In genomic region chr18:22166070-22166972, GRCh38 we compare ENCODE assay signal across 14 cellular contexts. TPM values are rescaled to one million over a fixed set of nuclear protein-coding genes. Genes with fewer than 3 reads are reported as not detected.
DNase-seq lines count a peak whose midpoint lies in the region; ATAC-seq and TF ChIP-seq lines count a peak whose summit lies in the region.
"Had no signal": no experiment of that assay in that cellular context is flagged by ENCODE, and none has a peak within 500 bp of the region (broad histone marks: within the 10 kb centered on the region; RNA-seq: fewer than 3 reads in every experiment).

No MANE protein-coding gene starts in this region.

- TF ChIP-seq CTCF in cardiac muscle cell (IDR thresholded peaks at IDR 0.05; ENCODE audit: low read depth, low read length): no peak
- no peak for TF ChIP-seq CTCF in uterus (IDR thresholded peaks at IDR 0.05)

- H3K27me3 ChIP-seq in cardiac muscle cell (no peaks in the 10 kb centered on the region), uterus (no peaks in the 10 kb centered on the region)

- POLR2A ChIA-PET in naive thymus-derived CD8-positive, alpha-beta T cell (lab: Charles Lee): no interaction called here

- H3K9me3 Mint-ChIP-seq in activated naive CD8-positive, alpha-beta T cell (ENCODE audit: low read depth): no peaks in the 10 kb centered on the region
- H3K9me3 Mint-ChIP-seq in activated naive CD8-positive, alpha-beta T cell treated with anti-CD3 and anti-CD28 coated beads for 36 hours: no peaks in the 10 kb centered on the region
- H3K9me3 Mint-ChIP-seq in naive thymus-derived CD8-positive, alpha-beta T cell: peaks cover 0 to 5% (median 0%) of the 10 kb centered on the region in 9 donors

- H3K27ac Mint-ChIP-seq in activated naive CD8-positive, alpha-beta T cell: no peak overlapping the region
- no peak overlapping the region for H3K27ac Mint-ChIP-seq in activated naive CD8-positive, alpha-beta T cell treated with anti-CD3 and anti-CD28 coated beads for 36 hours
- peak overlapping the region in 1 of 10 donors; percentile 59 for H3K27ac Mint-ChIP-seq in naive thymus-derived CD8-positive, alpha-beta T cell

- H3K4me3 ChIP-seq in cardiac muscle cell (peak overlapping the region; percentile 94), uterus (peak overlapping the region; percentile 89 to 96)

- H3K36me3 Mint-ChIP-seq in activated naive CD8-positive, alpha-beta T cell: no peaks in the 10 kb centered on the region
- no peaks in the 10 kb centered on the region for H3K36me3 Mint-ChIP-seq in activated naive CD8-positive, alpha-beta T cell treated with anti-CD3 and anti-CD28 coated beads for 36 hours
- H3K36me3 Mint-ChIP-seq in naive thymus-derived CD8-positive, alpha-beta T cell: peaks cover 0 to 4% (median 0%) of the 10 kb centered on the region in 3 donors

- intact Hi-C loops in uterus (cut with DNase I; ENCODE audit: low total_unique reads): loop anchor here (10.0 kb wide), 1 partner anchor 398 kb away; no protein-coding TSS in a partner anchor

- no peak for DNase-seq in activated naive CD8-positive, alpha-beta T cell treated with anti-CD3 and anti-CD28 coated beads for 36 hours
- DNase-seq in cardiac muscle cell (ENCODE audit: low read depth in 1 of 2, low spot score in 1 of 2): peak; percentile 73 to 75
- DNase-seq in naive thymus-derived CD8-positive, alpha-beta T cell: no peak
- peak; percentile 62 to 79 for DNase-seq in uterus
- DNase-seq in AML-193 (lab: John Stamatoyannopoulos, UW): no peak
- no peak for DNase-seq in NCI-H1105 (lab: John Stamatoyannopoulos, UW)
- DNase-seq: activated CD4-positive, alpha-beta T cell treated with anti-CD3 and anti-CD28 coated beads for 4 hours; brain microvascular endothelial cell; NCI-H187 treated with DMSO at 0.1 percent for 48 hours; SHP77 had no signal

- TF ChIP-seq POLR2A in uterus (IDR thresholded peaks at IDR 0.05): peak in 1 of 2 donors; percentile 13

- H3K4me3 Mint-ChIP-seq in activated naive CD8-positive, alpha-beta T cell: peak overlapping the region; percentile 20
- H3K4me3 Mint-ChIP-seq in activated naive CD8-positive, alpha-beta T cell treated with anti-CD3 and anti-CD28 coated beads for 36 hours: no peak overlapping the region
- peak overlapping the region in 7 of 10 donors; percentile 8 to 67 (median 42) for H3K4me3 Mint-ChIP-seq in naive thymus-derived CD8-positive, alpha-beta T cell

- ATAC-seq in naive thymus-derived CD8-positive, alpha-beta T cell: no peak
- no peak for ATAC-seq in HG02678 (IDR thresholded peaks at IDR 0.05; ENCODE audit: unreplicated experiment)

- H3K27me3 Mint-ChIP-seq in activated naive CD8-positive, alpha-beta T cell: peaks cover 47% of the 10 kb centered on the region
- H3K27me3 Mint-ChIP-seq in activated naive CD8-positive, alpha-beta T cell treated with anti-CD3 and anti-CD28 coated beads for 36 hours: peaks cover 91% of the 10 kb centered on the region
- H3K27me3 Mint-ChIP-seq in naive thymus-derived CD8-positive, alpha-beta T cell: peaks cover 36 to 88% (median 59%) of the 10 kb centered on the region in 5 donors

- H3K4me1 Mint-ChIP-seq in activated naive CD8-positive, alpha-beta T cell (ENCODE audit: low read depth): peaks cover 25% of the 10 kb centered on the region
- peaks cover 17% of the 10 kb centered on the region for H3K4me1 Mint-ChIP-seq in activated naive CD8-positive, alpha-beta T cell treated with anti-CD3 and anti-CD28 coated beads for 36 hours
- H3K4me1 Mint-ChIP-seq in naive thymus-derived CD8-positive, alpha-beta T cell: peaks cover 6 to 45% (median 36%) of the 10 kb centered on the region in 4 donors

- peaks cover 7% of the 10 kb centered on the region for H3K36me3 ChIP-seq in cardiac muscle cell
- H3K36me3 ChIP-seq in uterus: no peaks in the 10 kb centered on the region
- H3K36me3 ChIP-seq: BLaER1 treated with 17β-estradiol and CSF1 and Interleukin-3, amounts not matched to agents 10 nM and 100 nM had no signal

- H3K4me1 ChIP-seq in cardiac muscle cell (ENCODE audit: low read depth) (peaks cover 25% of the 10 kb centered on the region), uterus (no peaks in the 10 kb centered on the region)
- H3K4me1 ChIP-seq: parathyroid adenoma had no signal

- H3K9me3 ChIP-seq in cardiac muscle cell (ENCODE audit: low read depth) (no peaks in the 10 kb centered on the region), uterus (no peaks in the 10 kb centered on the region)

- H3K27ac ChIP-seq in cardiac muscle cell: peak overlapping the region; percentile 99
- peak overlapping the region; percentile 99 to 100 for H3K27ac ChIP-seq in uterus
- H3K27ac ChIP-seq: BLaER1 treated with 17β-estradiol and CSF1 and Interleukin-3, amounts not matched to agents 10 nM and 100 nM; brain microvascular endothelial cell; parathyroid adenoma had no signal

RNA-seq across cellular contexts. Expression of gene GATA6, which starts 3.1 kb away (rescaled TPM):
- total RNA-seq in activated naive CD8-positive, alpha-beta T cell treated with anti-CD3 and anti-CD28 coated beads for 36 hours: not detected
- 182 and 187 TPM in 2 replicates for total RNA-seq in cardiac muscle cell
- 104 and 126 TPM in 2 replicates for polyA plus RNA-seq in cardiac muscle cell
- under 1 TPM in 1 of 2 experiments, not detected in 1; 0.13 TPM for total RNA-seq in naive thymus-derived CD8-positive, alpha-beta T cell
- polyA plus RNA-seq in naive thymus-derived CD8-positive, alpha-beta T cell: under 1 TPM in 2 of 3 donors, not detected in 1; 0.03 to 0.88 TPM
- total RNA-seq in uterus: 10 to 100 TPM; 28.2 to 59.6 (median 39.5) TPM

Comparison
In these comparisons a context has a peak if more than half of its experiments do, and no peak if none do; other contexts are left out.
1. DNase-seq: peak in cardiac muscle cell (2 of 2) and uterus (2 of 2); none in activated naive CD8-positive, alpha-beta T cell treated with anti-CD3 and anti-CD28 coated beads for 36 hours (single experiment), naive thymus-derived CD8-positive, alpha-beta T cell (0 of 10), AML-193 (0 of 2) and NCI-H1105 (single experiment).
2. RNA of gene GATA6, which starts 3.1 kb away (total RNA-seq): 182 to 187 TPM in cardiac muscle cell and 28.2 to 59.6 TPM in uterus; 0.13 TPM in naive thymus-derived CD8-positive, alpha-beta T cell and not detected in activated naive CD8-positive, alpha-beta T cell treated with anti-CD3 and anti-CD28 coated beads for 36 hours; every median in the first group is over 10 times any median in the second.